ENCODE assay signal across 8 cellular contexts in the genomic region with DNA sequence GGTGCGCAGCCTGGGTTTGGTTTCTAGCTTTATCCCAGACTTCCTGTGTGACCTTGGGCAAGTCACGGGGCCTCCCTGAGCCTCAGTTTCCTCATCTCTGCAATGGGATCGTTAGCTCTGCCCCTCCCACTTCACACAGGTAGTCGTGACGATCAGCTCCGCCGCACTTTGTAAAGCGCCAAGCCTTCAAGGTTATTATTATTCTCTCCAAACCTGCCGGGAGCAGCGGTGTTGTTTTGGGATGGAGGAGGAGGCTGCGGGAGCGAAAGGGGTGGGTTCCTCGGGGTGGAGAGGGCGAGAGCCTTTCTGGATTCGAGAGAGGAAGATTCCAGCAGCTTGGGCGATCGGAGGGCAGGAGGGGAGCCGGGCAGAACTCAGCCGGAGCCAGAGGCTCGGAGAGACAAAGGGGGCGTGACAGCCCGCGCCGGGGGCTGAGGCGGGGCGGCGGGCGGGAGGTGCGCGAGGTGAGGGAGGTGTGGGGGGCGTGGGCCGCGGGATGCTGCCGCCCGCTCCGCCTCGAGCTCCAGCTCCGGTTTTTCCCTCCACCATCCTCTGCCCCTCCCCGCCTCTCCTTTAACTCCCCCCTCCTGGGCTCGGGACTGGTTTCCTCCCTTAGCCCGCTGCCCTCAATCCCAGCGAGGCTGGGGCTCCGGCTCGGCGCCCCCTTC. TPM values are rescaled to one million over a fixed set of nuclear protein-coding genes. Genes with fewer than 3 reads are reported as not detected.
A peak's percentile ranks its signal among the peaks of the same experiment; 100 is the strongest.
DNase-seq lines count a peak whose midpoint lies in the region; ATAC-seq and TF ChIP-seq lines count a peak whose summit lies in the region.

A gene with protein sequence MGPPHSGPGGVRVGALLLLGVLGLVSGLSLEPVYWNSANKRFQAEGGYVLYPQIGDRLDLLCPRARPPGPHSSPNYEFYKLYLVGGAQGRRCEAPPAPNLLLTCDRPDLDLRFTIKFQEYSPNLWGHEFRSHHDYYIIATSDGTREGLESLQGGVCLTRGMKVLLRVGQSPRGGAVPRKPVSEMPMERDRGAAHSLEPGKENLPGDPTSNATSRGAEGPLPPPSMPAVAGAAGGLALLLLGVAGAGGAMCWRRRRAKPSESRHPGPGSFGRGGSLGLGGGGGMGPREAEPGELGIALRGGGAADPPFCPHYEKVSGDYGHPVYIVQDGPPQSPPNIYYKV (plus strand): TSS at position 602 of the 668 bp plus-strand sequence. CDS start 397 bp downstream, outside the sequence.

- peaks cover 11 to 30% (median 27%) of the 10 kb centered on the region in 3 donors for H3K36me3 Mint-ChIP-seq in CD8-positive, alpha-beta memory T cell

- no peaks in the 10 kb centered on the region for H3K9me3 Mint-ChIP-seq in CD8-positive, alpha-beta memory T cell
- no peaks in the 10 kb centered on the region for H3K9me3 Mint-ChIP-seq in stimulated activated naive CD8-positive, alpha-beta T cell treated with anti-CD3 and anti-CD28 coated beads, Interleukin-15, amount 100 ng/mL, for 72 hours

- peak; percentile 26 for ATAC-seq in stimulated activated naive CD8-positive, alpha-beta T cell treated with anti-CD3 and anti-CD28 coated beads, Interleukin-15, amount 100 ng/mL, for 72 hours
- no peak for ATAC-seq in HG03520 (IDR thresholded peaks at IDR 0.05; ENCODE audit: unreplicated experiment)

- H3K9me2 ChIP-seq in OCI-LY7 (ENCODE audit: insufficient read depth, low read length) = no peaks in the 10 kb centered on the region

- peak within 1 kb of the TSS; percentile 45 to 89 (median 76) for H3K4me3 Mint-ChIP-seq in CD8-positive, alpha-beta memory T cell
- H3K4me3 Mint-ChIP-seq in stimulated activated naive CD8-positive, alpha-beta T cell treated with anti-CD3 and anti-CD28 coated beads, Interleukin-15, amount 100 ng/mL, for 72 hours = peak within 1 kb of the TSS; percentile 76 to 84

- H3K36me3 ChIP-seq in CD8-positive, alpha-beta memory T cell (ENCODE audit: insufficient read depth, low read length) = no peaks in the 10 kb centered on the region
- peaks cover 8% of the 10 kb centered on the region for H3K36me3 ChIP-seq in OCI-LY7 (ENCODE audit: insufficient read depth, low read length)

- TF ChIP-seq CTCF in OCI-LY7 (conservative IDR thresholded peaks at IDR 0.05; ENCODE audit: low read length) = no peak

- intact Hi-C loops in OCI-LY7 (cut with micrococcal nuclease; ENCODE audit: unreplicated experiment) = no loop called here

- H3K27me3 Mint-ChIP-seq in CD8-positive, alpha-beta memory T cell = peaks cover 38 to 63% of the 10 kb centered on the region in 2 donors
- H3K27me3 Mint-ChIP-seq in stimulated activated naive CD8-positive, alpha-beta T cell treated with anti-CD3 and anti-CD28 coated beads, Interleukin-15, amount 100 ng/mL, for 72 hours = peaks cover 61% of the 10 kb centered on the region

- H3K79me2 ChIP-seq in OCI-LY7 (ENCODE audit: insufficient read depth, low read depth, low read length) = no peaks in the 10 kb centered on the region

- H3K4me3 ChIP-seq in CD8-positive, alpha-beta memory T cell (ENCODE audit: low read length) = no peak within 1 kb of the TSS
- no peak within 1 kb of the TSS for H3K4me3 ChIP-seq in OCI-LY7 (ENCODE audit: low read depth, low read length, poor library complexity, severe bottlenecking)

- H3K27ac ChIP-seq in CD8-positive, alpha-beta memory T cell (ENCODE audit: low read depth, low read length) = no peak within 1 kb of the TSS
- no peak within 1 kb of the TSS for H3K27ac ChIP-seq in OCI-LY7 (ENCODE audit: low read depth, low read length, poor library complexity, severe bottlenecking)

- H4K20me1 ChIP-seq in OCI-LY7 (ENCODE audit: insufficient read depth, low read length) = no peaks in the 10 kb centered on the region; the same call in 1 of the 2 replicates

- no peaks in the 10 kb centered on the region for H3K9me3 ChIP-seq in CD8-positive, alpha-beta memory T cell (ENCODE audit: low read length)
- H3K9me3 ChIP-seq in OCI-LY7 (ENCODE audit: low read length) = no peaks in the 10 kb centered on the region

- H3K4me2 ChIP-seq in OCI-LY7 (ENCODE audit: low read length) = no peak within 1 kb of the TSS

- no peak within 1 kb of the TSS for H2AFZ ChIP-seq in OCI-LY7 (ENCODE audit: low read length)

- H3K4me1 Mint-ChIP-seq in CD8-positive, alpha-beta memory T cell = peaks cover 14 to 24% (median 23%) of the 10 kb centered on the region in 3 donors
- peaks cover 33% of the 10 kb centered on the region for H3K4me1 Mint-ChIP-seq in stimulated activated naive CD8-positive, alpha-beta T cell treated with anti-CD3 and anti-CD28 coated beads, Interleukin-15, amount 100 ng/mL, for 72 hours

- POLR2A ChIA-PET in CD8-positive, alpha-beta memory T cell (lab: Charles Lee) = no interaction called here
- POLR2A ChIA-PET in OCI-LY7 (lab: Charles Lee) = interaction anchor here (0.6 kb wide), 1 partner anchor 18 kb away, joined by 3 read pairs; no protein-coding TSS in a partner anchor

- DNase-seq in CD8-positive, alpha-beta memory T cell = no peak
- peak; percentile 49 for DNase-seq in NCI-H1048 (lab: John Stamatoyannopoulos, UW)
- DNase-seq in astrocyte of the hippocampus (ENCODE audit: low read depth, low spot score) = peak; percentile 79
- DNase-seq in iPS-NIHi11 (ENCODE audit: low spot score) = peak; percentile 79
- no peak for DNase-seq in stimulated activated naive CD8-positive, alpha-beta T cell treated with anti-CD3 and anti-CD28 coated beads, Interleukin-15, amount 100 ng/mL, for 72 hours
- no peak for DNase-seq in NOMO-1 treated with DMSO at 0.1 percent for 48 hours (lab: John Stamatoyannopoulos, UW; ENCODE audit: unreplicated experiment)
- DNase-seq in OCI-LY7 (ENCODE audit: low spot score) = no peak

- peak within 1 kb of the TSS in 1 of 8 donors; percentile 29 for H3K27ac Mint-ChIP-seq in CD8-positive, alpha-beta memory T cell
- H3K27ac Mint-ChIP-seq in stimulated activated naive CD8-positive, alpha-beta T cell treated with anti-CD3 and anti-CD28 coated beads, Interleukin-15, amount 100 ng/mL, for 72 hours = no peak within 1 kb of the TSS

- H3K27me3 ChIP-seq in CD8-positive, alpha-beta memory T cell (ENCODE audit: insufficient read depth, low read length, poor library complexity, severe bottlenecking) = peaks cover 26% of the 10 kb centered on the region

- no TSS peak for BruUV-seq in OCI-LY7 (replicated peaks; lab: Mats Ljungman, UMichigan)

- H3K4me1 ChIP-seq in CD8-positive, alpha-beta memory T cell (ENCODE audit: insufficient read depth, low read length) = peaks cover 10% of the 10 kb centered on the region
- no peaks in the 10 kb centered on the region for H3K4me1 ChIP-seq in OCI-LY7 (ENCODE audit: insufficient read depth, low read length, poor library complexity, severe bottlenecking)

- CTCF ChIA-PET in CD8-positive, alpha-beta memory T cell (lab: Charles Lee) = interaction anchor here (0.9 to 1.1 kb wide), 2 partner anchors 16 to 650 kb away, joined by 3 read pairs; partner anchors contain the start of gene WRAP53
- CTCF ChIA-PET in OCI-LY7 (lab: Charles Lee; ENCODE audit: unreplicated experiment) = no interaction called here

RNA-seq across cellular contexts. Expression of the gene that starts here (rescaled TPM):
- total RNA-seq in CD8-positive, alpha-beta memory T cell = not detected
- polyA plus RNA-seq in CD8-positive, alpha-beta memory T cell = not detected
- not detected in 2 replicates for total RNA-seq in OCI-LY7 (2014; rRNA removed; shearing (Covaris generic))
- total RNA-seq in OCI-LY7 (2022) = 0.11 and 0.15 TPM in 2 replicates

Comparison
In these comparisons a context has a peak if more than half of its experiments do, and no peak if none do; other contexts are left out.
1. DNase-seq: peak in NCI-H1048 (single experiment), astrocyte of the hippocampus (single experiment) and iPS-NIHi11 (single experiment); none in CD8-positive, alpha-beta memory T cell (0 of 5), stimulated activated naive CD8-positive, alpha-beta T cell treated with anti-CD3 and anti-CD28 coated beads, Interleukin-15, amount 100 ng/mL, for 72 hours (0 of 2), NOMO-1 treated with DMSO at 0.1 percent for 48 hours (single experiment) and OCI-LY7 (single experiment).